Comparison of ENCODE assay signal across 8 cellular contexts in genomic region chr13:20191902-20192469, GRCh38. TPM values are rescaled to one million over a fixed set of nuclear protein-coding genes. Genes with fewer than 3 reads are reported as not detected.
A peak's percentile ranks its signal among the peaks of the same experiment; 100 is the strongest.
DNase-seq lines count a peak whose midpoint lies in the region; ATAC-seq and TF ChIP-seq lines count a peak whose summit lies in the region.

No MANE protein-coding gene starts in this region.

- H3K4me3 ChIP-seq in smooth muscle cell: peak overlapping the region; percentile 64

- H3K27ac Mint-ChIP-seq in CD14-positive monocyte (peak overlapping the region in 1 of 7 donors; percentile 63), IgD-negative memory B cell (no peak overlapping the region)
- no peak overlapping the region for H3K27ac Mint-ChIP-seq in activated naive CD8-positive, alpha-beta T cell treated with anti-CD3 and anti-CD28 coated beads, Interleukin-2, amount 50 U/mL, for 24 hours

- H3K9me3 Mint-ChIP-seq in CD14-positive monocyte (peaks cover 6 to 28% (median 11%) of the 10 kb centered on the region in 7 donors), IgD-negative memory B cell (no peaks in the 10 kb centered on the region)
- no peaks in the 10 kb centered on the region for H3K9me3 Mint-ChIP-seq in activated naive CD8-positive, alpha-beta T cell treated with anti-CD3 and anti-CD28 coated beads, Interleukin-2, amount 50 U/mL, for 24 hours

- H3K27me3 Mint-ChIP-seq in CD14-positive monocyte (ENCODE audit: low read depth in 3 of 3) (peaks cover 42 to 58% (median 53%) of the 10 kb centered on the region in 3 donors), IgD-negative memory B cell (peaks cover 47% of the 10 kb centered on the region)
- H3K27me3 Mint-ChIP-seq in activated naive CD8-positive, alpha-beta T cell treated with anti-CD3 and anti-CD28 coated beads, Interleukin-2, amount 50 U/mL, for 24 hours: peaks cover 54% of the 10 kb centered on the region

- peak overlapping the region; percentile 49 for H2AFZ ChIP-seq in smooth muscle cell (ENCODE audit: low read depth)

- H3K4me2 ChIP-seq in smooth muscle cell: peak overlapping the region; percentile 98

- intact Hi-C loops in CD14-positive monocyte (cut with micrococcal nuclease): loop anchor here (10.0 kb wide), 2 partner anchors 163 to 733 kb away; no protein-coding TSS in a partner anchor

- no peak for ATAC-seq in activated naive CD8-positive, alpha-beta T cell treated with anti-CD3 and anti-CD28 coated beads, Interleukin-2, amount 50 U/mL, for 24 hours
- no peak for ATAC-seq in GM21447 (IDR thresholded peaks at IDR 0.05; ENCODE audit: unreplicated experiment)

- DNase-seq in CD14-positive monocyte (ENCODE audit: low spot score) (no peak), iPS-NIHi7 (ENCODE audit: extremely low spot score) (peak; percentile 60), smooth muscle cell (lab: John Stamatoyannopoulos, UW; ENCODE audit: unreplicated experiment) (no peak), C1 segment of cervical spinal cord (lab: John Stamatoyannopoulos, UW) (no peak)
- peak; percentile 32 for DNase-seq in activated naive CD8-positive, alpha-beta T cell treated with anti-CD3 and anti-CD28 coated beads, Interleukin-2, amount 50 U/mL, for 24 hours
- no peak for DNase-seq in stimulated activated naive CD4-positive, alpha-beta T cell treated with Interleukin-2 at 50 U/mL for 16 hours (lab: John Stamatoyannopoulos, UW)

- WGBS in smooth muscle cell (ENCODE audit: low lambda C conversion rate): 11% methylated on average over 36 of the region's 36 CpGs

- H3K9me3 ChIP-seq in smooth muscle cell (replicated peaks; ENCODE audit: low read depth): no peaks in the 10 kb centered on the region

- peaks cover 58% of the 10 kb centered on the region for H3K4me1 Mint-ChIP-seq in CD14-positive monocyte
- peaks cover 8 to 18% (median 11%) of the 10 kb centered on the region in 3 donors for H3K4me1 Mint-ChIP-seq in IgD-negative memory B cell
- H3K4me1 Mint-ChIP-seq in activated naive CD8-positive, alpha-beta T cell treated with anti-CD3 and anti-CD28 coated beads, Interleukin-2, amount 50 U/mL, for 24 hours: peaks cover 29% of the 10 kb centered on the region

- no peak overlapping the region for H3K27ac ChIP-seq in smooth muscle cell (ENCODE audit: low read depth)

- H3K4me1 ChIP-seq in smooth muscle cell (ENCODE audit: low read depth): peaks cover 25% of the 10 kb centered on the region

- H3K79me2 ChIP-seq in smooth muscle cell (ENCODE audit: low read depth): no peaks in the 10 kb centered on the region

- peak overlapping the region; percentile 80 to 91 for H3K4me3 Mint-ChIP-seq in CD14-positive monocyte
- peak overlapping the region; percentile 69 to 92 (median 80) for H3K4me3 Mint-ChIP-seq in IgD-negative memory B cell
- peak overlapping the region; percentile 62 for H3K4me3 Mint-ChIP-seq in activated naive CD8-positive, alpha-beta T cell treated with anti-CD3 and anti-CD28 coated beads, Interleukin-2, amount 50 U/mL, for 24 hours

- H3K27me3 ChIP-seq in smooth muscle cell (ENCODE audit: low read depth): peaks cover 40% of the 10 kb centered on the region

- H3K36me3 Mint-ChIP-seq in CD14-positive monocyte (peaks cover 7 to 21% of the 10 kb centered on the region in 2 donors), IgD-negative memory B cell (peaks cover 4% of the 10 kb centered on the region)
- H3K36me3 Mint-ChIP-seq in activated naive CD8-positive, alpha-beta T cell treated with anti-CD3 and anti-CD28 coated beads, Interleukin-2, amount 50 U/mL, for 24 hours (ENCODE audit: low read depth): no peaks in the 10 kb centered on the region

- H3K36me3 ChIP-seq in smooth muscle cell (ENCODE audit: low read depth): no peaks in the 10 kb centered on the region

- H4K20me1 ChIP-seq in smooth muscle cell (ENCODE audit: low read depth): no peaks in the 10 kb centered on the region

- peaks cover 6% of the 10 kb centered on the region for H3F3A ChIP-seq in smooth muscle cell (ENCODE audit: low read depth)

- H3K9ac ChIP-seq in smooth muscle cell (ENCODE audit: low read depth): no peak overlapping the region

- TF ChIP-seq CTCF in CD14-positive monocyte (IDR thresholded peaks at IDR 0.05) (no peak), smooth muscle cell (IDR thresholded peaks at IDR 0.05; ENCODE audit: borderline replicate concordance, insufficient read depth, poor library complexity, severe bottlenecking) (no peak)

RNA-seq across cellular contexts. Expression of gene GJB2, which starts 0.8 kb away (rescaled TPM):
- polyA plus RNA-seq in CD14-positive monocyte (not detected), IgD-negative memory B cell (not detected), smooth muscle cell (42.9 and 83.7 TPM in 2 replicates)
- total RNA-seq in smooth muscle cell: 101 and 115 TPM in 2 replicates

RNA-seq across cellular contexts. Expression of gene GJA3, which starts 31.1 kb away (rescaled TPM):
- not detected for polyA plus RNA-seq in CD14-positive monocyte
- polyA plus RNA-seq in IgD-negative memory B cell: 0.33 TPM
- 1.5 and 4.5 TPM in 2 replicates for total RNA-seq in smooth muscle cell
- 1.3 and 1.4 TPM in 2 replicates for polyA plus RNA-seq in smooth muscle cell

RNA-seq across cellular contexts. Expression of gene GJB6, which starts 40.1 kb away (rescaled TPM):
- polyA plus RNA-seq in CD14-positive monocyte (not detected), IgD-negative memory B cell (not detected), smooth muscle cell (8.4 and 14.7 TPM in 2 replicates)
- 35.3 and 55.6 TPM in 2 replicates for total RNA-seq in smooth muscle cell

Comparison
In these comparisons a context has a peak if more than half of its experiments do, and no peak if none do; other contexts are left out.
1. DNase-seq: peak in activated naive CD8-positive, alpha-beta T cell treated with anti-CD3 and anti-CD28 coated beads, Interleukin-2, amount 50 U/mL, for 24 hours (single experiment) and iPS-NIHi7 (single experiment); none in CD14-positive monocyte (single experiment), smooth muscle cell (single experiment), C1 segment of cervical spinal cord (0 of 14) and stimulated activated naive CD4-positive, alpha-beta T cell treated with Interleukin-2 at 50 U/mL for 16 hours (single experiment).
2. RNA of gene GJB2, which starts 0.8 kb away (polyA plus RNA-seq): 42.9 to 83.7 TPM in smooth muscle cell; not detected in CD14-positive monocyte and not detected in IgD-negative memory B cell (single experiment); every median in the first group is over 10 times any median in the second.
3. Peak in every context shown above with its lines, with median percentiles within 50 percentile points of each other: H3K4me3 Mint-ChIP-seq.